25 cellular contexts compared by ENCODE assay signal in genomic region chr17:40260528-40260927, GRCh38.
"Had no signal": no experiment of that assay in that cellular context is flagged by ENCODE, and none has a peak within 500 bp of the region (broad histone marks: within the 10 kb centered on the region; RNA-seq: fewer than 3 reads in every experiment).

No MANE protein-coding gene starts in this region.

- H3K27me3 Mint-ChIP-seq: naive B cell; stimulated activated naive B cell treated with anti-CD40 and anti-IgM and Interleukin-4, amounts not matched to agents 10 μg/mL and 1 μg/mL and 100 μg/mL, for 72 hours; stimulated activated naive CD8-positive, alpha-beta T cell treated with anti-CD3 and anti-CD28 coated beads, Interleukin-15, amount 100 ng/mL, for 72 hours; type B pancreatic cell had no signal

- H3K27me3 ChIP-seq: gastrocnemius medialis, heart right ventricle, left lung, pancreas, sigmoid colon, uterus had no signal

- H3K9me3 Mint-ChIP-seq: endodermal cell; naive B cell; nephron; stimulated activated naive B cell treated with anti-CD40 and anti-IgM and Interleukin-4, amounts not matched to agents 10 μg/mL and 1 μg/mL and 100 μg/mL, for 72 hours; stimulated activated naive CD8-positive, alpha-beta T cell treated with anti-CD3 and anti-CD28 coated beads, Interleukin-15, amount 100 ng/mL, for 72 hours; type B pancreatic cell had no signal

- H3K27ac Mint-ChIP-seq: endodermal cell; nephron; stimulated activated naive B cell treated with anti-CD40 and anti-IgM and Interleukin-4, amounts not matched to agents 10 μg/mL and 1 μg/mL and 100 μg/mL, for 72 hours; stimulated activated naive CD8-positive, alpha-beta T cell treated with anti-CD3 and anti-CD28 coated beads, Interleukin-15, amount 100 ng/mL, for 72 hours; type B pancreatic cell had no signal

- DNase-seq: effector CD4-positive, alpha-beta T cell; endodermal cell; erythroblast; gastrocnemius medialis; hypothalamus; left lung; mesenchymal stem cell; midbrain; naive B cell; occipital lobe; pancreas; sigmoid colon; stimulated activated CD4-positive, alpha-beta T cell treated with anti-CD3 and anti-CD28 coated beads, Interleukin-2, amount 100 ng/mL, for 24 hours; stimulated activated CD4-positive, alpha-beta T cell treated with anti-CD3 and anti-CD28 coated beads, Interleukin-4, amount 100 ng/mL, for 4 hours; stimulated activated naive B cell treated with anti-CD40 and anti-IgM and Interleukin-4, amounts not matched to agents 10 μg/mL and 1 μg/mL and 100 μg/mL, for 72 hours; stimulated activated naive CD8-positive, alpha-beta T cell treated with anti-CD3 and anti-CD28 coated beads, Interleukin-15, amount 100 ng/mL, for 72 hours; substantia nigra; uterus had no signal

- H3K36me3 ChIP-seq: uterus had no signal

- ATAC-seq: gastrocnemius medialis; left lung; pancreas; stimulated activated naive B cell treated with anti-CD40 and anti-IgM and Interleukin-4, amounts not matched to agents 10 μg/mL and 1 μg/mL and 100 μg/mL, for 72 hours; stimulated activated naive CD8-positive, alpha-beta T cell treated with anti-CD3 and anti-CD28 coated beads, Interleukin-15, amount 100 ng/mL, for 72 hours had no signal

- H3K4me3 ChIP-seq: coronary artery, gastrocnemius medialis, heart right ventricle, left lung, lung, pancreas, prostate gland, sigmoid colon, skin epidermis, uterus had no signal

- H3K4me1 Mint-ChIP-seq: nephron had no signal

- H3K4me3 Mint-ChIP-seq: endodermal cell; naive B cell; nephron; stimulated activated naive B cell treated with anti-CD40 and anti-IgM and Interleukin-4, amounts not matched to agents 10 μg/mL and 1 μg/mL and 100 μg/mL, for 72 hours; stimulated activated naive CD8-positive, alpha-beta T cell treated with anti-CD3 and anti-CD28 coated beads, Interleukin-15, amount 100 ng/mL, for 72 hours; type B pancreatic cell had no signal

- H3K4me1 ChIP-seq: gastrocnemius medialis, left lung, pancreas, prostate gland, sigmoid colon, uterus had no signal

- H3K9me3 ChIP-seq: gastrocnemius medialis, heart right ventricle, left lung, pancreas, prostate gland, sigmoid colon, uterus had no signal
